ENCODE assay signal across 9 cellular contexts in the genomic region with DNA sequence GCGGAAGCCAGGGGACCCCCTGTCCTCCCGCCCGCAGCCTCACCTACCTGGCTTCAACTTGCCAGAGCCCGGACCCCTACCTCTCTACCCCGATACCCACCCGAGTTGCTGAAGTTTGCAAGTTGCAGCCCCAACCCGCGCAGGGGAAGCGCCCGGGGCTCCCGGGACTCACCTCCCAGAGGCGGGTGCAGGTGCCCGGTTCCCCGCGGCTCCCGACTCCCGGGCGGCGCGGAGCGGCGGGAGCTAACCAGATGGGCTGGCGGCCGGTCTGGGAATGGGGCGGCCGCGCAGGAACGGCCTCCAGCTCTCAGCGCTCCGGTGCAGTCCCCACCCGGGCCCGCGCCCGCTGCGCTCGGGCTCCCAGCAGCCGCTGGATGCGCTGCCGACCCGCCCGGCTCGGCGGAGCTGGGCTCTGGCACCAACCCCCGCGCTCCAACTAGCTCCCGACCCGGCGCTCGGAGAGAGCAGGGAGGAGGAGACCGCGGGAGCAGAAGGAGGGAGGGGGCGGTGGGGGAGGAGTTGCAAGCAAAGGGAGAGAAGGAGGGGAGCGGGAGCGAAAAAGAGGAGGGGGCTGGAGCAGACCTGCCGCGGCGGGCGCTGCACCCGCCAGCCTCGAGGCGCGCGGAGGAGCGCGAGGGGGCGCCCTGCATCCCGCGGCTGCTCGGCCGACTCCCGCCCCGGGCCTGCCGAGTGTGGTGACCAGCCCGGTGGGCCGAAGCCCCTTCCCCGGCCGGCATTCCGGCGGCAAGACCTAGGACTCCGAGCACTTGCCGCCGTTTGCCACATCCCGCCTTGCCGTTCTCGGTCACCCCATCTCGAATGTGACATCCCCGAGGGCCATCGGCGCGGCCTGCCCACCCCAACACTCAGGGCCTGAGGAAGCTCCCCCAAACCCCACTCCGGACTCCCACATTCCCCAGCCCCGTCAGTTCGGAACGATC. TPM values are rescaled to one million over a fixed set of nuclear protein-coding genes. Genes with fewer than 3 reads are reported as not detected.
DNase-seq lines count a peak whose midpoint lies in the region; ATAC-seq and TF ChIP-seq lines count a peak whose summit lies in the region.
"Had no signal": no experiment of that assay in that cellular context is flagged by ENCODE, and none has a peak within 500 bp of the region (broad histone marks: within the 10 kb centered on the region; RNA-seq: fewer than 3 reads in every experiment).

A gene with protein sequence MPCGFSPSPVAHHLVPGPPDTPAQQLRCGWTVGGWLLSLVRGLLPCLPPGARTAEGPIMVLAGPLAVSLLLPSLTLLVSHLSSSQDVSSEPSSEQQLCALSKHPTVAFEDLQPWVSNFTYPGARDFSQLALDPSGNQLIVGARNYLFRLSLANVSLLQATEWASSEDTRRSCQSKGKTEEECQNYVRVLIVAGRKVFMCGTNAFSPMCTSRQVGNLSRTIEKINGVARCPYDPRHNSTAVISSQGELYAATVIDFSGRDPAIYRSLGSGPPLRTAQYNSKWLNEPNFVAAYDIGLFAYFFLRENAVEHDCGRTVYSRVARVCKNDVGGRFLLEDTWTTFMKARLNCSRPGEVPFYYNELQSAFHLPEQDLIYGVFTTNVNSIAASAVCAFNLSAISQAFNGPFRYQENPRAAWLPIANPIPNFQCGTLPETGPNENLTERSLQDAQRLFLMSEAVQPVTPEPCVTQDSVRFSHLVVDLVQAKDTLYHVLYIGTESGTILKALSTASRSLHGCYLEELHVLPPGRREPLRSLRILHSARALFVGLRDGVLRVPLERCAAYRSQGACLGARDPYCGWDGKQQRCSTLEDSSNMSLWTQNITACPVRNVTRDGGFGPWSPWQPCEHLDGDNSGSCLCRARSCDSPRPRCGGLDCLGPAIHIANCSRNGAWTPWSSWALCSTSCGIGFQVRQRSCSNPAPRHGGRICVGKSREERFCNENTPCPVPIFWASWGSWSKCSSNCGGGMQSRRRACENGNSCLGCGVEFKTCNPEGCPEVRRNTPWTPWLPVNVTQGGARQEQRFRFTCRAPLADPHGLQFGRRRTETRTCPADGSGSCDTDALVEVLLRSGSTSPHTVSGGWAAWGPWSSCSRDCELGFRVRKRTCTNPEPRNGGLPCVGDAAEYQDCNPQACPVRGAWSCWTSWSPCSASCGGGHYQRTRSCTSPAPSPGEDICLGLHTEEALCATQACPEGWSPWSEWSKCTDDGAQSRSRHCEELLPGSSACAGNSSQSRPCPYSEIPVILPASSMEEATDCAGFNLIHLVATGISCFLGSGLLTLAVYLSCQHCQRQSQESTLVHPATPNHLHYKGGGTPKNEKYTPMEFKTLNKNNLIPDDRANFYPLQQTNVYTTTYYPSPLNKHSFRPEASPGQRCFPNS (minus strand): TSS at position 472 of the 941 bp plus-strand sequence. CDS start 66,500 bp downstream, outside the sequence.

- no peaks in the 10 kb centered on the region for H4K20me1 ChIP-seq in DND-41 (ENCODE audit: insufficient read depth, low read length)

- no peaks in the 10 kb centered on the region for H3K36me3 Mint-ChIP-seq in activated CD8-positive, alpha-beta memory T cell treated with anti-CD3 and anti-CD28 coated beads, Interleukin-2, amount 10 ng/mL, durations not matched to agents 7 days and 5 days
- H3K36me3 Mint-ChIP-seq in nephron (ENCODE audit: low read depth) = no peaks in the 10 kb centered on the region

- H3K27me3 Mint-ChIP-seq in activated CD8-positive, alpha-beta memory T cell treated with anti-CD3 and anti-CD28 coated beads, Interleukin-2, amount 10 ng/mL, durations not matched to agents 7 days and 5 days = peaks cover 45% of the 10 kb centered on the region
- peaks cover 54% of the 10 kb centered on the region for H3K27me3 Mint-ChIP-seq in nephron (ENCODE audit: low read depth)

- H3K36me3 ChIP-seq in DND-41 (ENCODE audit: insufficient read depth, low read length) = no peaks in the 10 kb centered on the region

- H3K9me3 Mint-ChIP-seq in activated CD8-positive, alpha-beta memory T cell treated with anti-CD3 and anti-CD28 coated beads, Interleukin-2, amount 10 ng/mL, durations not matched to agents 7 days and 5 days (ENCODE audit: low read depth) = no peaks in the 10 kb centered on the region
- H3K9me3 Mint-ChIP-seq in nephron = peaks cover 5% of the 10 kb centered on the region

- no peak within 1 kb of the TSS for H3K9ac ChIP-seq in DND-41 (ENCODE audit: low read depth, low read length)

- DNase-seq in DND-41 = peak; percentile 12
- peak; percentile 32 for DNase-seq in KBM-7
- no peak for DNase-seq in activated CD8-positive, alpha-beta memory T cell treated with anti-CD3 and anti-CD28 coated beads, Interleukin-2, amount 10 ng/mL, durations not matched to agents 7 days and 5 days
- DNase-seq in fibroblast of mammary gland (ENCODE audit: low read depth) = no peak
- no peak for DNase-seq in cerebellar cortex (ENCODE audit: low spot score)

- H3K9me3 ChIP-seq in DND-41 (ENCODE audit: insufficient read depth, low read length, severe bottlenecking) = no peaks in the 10 kb centered on the region

- peak within 1 kb of the TSS; percentile 48 for H3K4me2 ChIP-seq in DND-41 (ENCODE audit: insufficient read depth, low read length)

- ATAC-seq in DND-41 (ENCODE audit: insufficient read depth, low read depth) = peak; percentile 65
- peak; percentile 55 for ATAC-seq in activated CD8-positive, alpha-beta memory T cell treated with anti-CD3 and anti-CD28 coated beads, Interleukin-2, amount 10 ng/mL, durations not matched to agents 7 days and 5 days
- no peak for ATAC-seq in HG03175 (IDR thresholded peaks at IDR 0.05; ENCODE audit: unreplicated experiment)
- ATAC-seq in HG02623 (IDR thresholded peaks at IDR 0.05; ENCODE audit: unreplicated experiment) = no peak

- H3K27me3 ChIP-seq in DND-41 (ENCODE audit: insufficient read depth, low read length, poor library complexity) = peaks cover 83% of the 10 kb centered on the region

- H3K4me3 Mint-ChIP-seq in activated CD8-positive, alpha-beta memory T cell treated with anti-CD3 and anti-CD28 coated beads, Interleukin-2, amount 10 ng/mL, durations not matched to agents 7 days and 5 days = peak within 1 kb of the TSS; percentile 44
- H3K4me3 Mint-ChIP-seq in nephron = peak within 1 kb of the TSS; percentile 84 to 89 (median 88)

- H3K27ac Mint-ChIP-seq in activated CD8-positive, alpha-beta memory T cell treated with anti-CD3 and anti-CD28 coated beads, Interleukin-2, amount 10 ng/mL, durations not matched to agents 7 days and 5 days = no peak within 1 kb of the TSS
- H3K27ac Mint-ChIP-seq in nephron = peak within 1 kb of the TSS; percentile 53 to 84 (median 82)

- peaks cover 12% of the 10 kb centered on the region for H3K4me1 Mint-ChIP-seq in activated CD8-positive, alpha-beta memory T cell treated with anti-CD3 and anti-CD28 coated beads, Interleukin-2, amount 10 ng/mL, durations not matched to agents 7 days and 5 days
- H3K4me1 Mint-ChIP-seq in nephron = peaks cover 28% of the 10 kb centered on the region

- H3K4me3 ChIP-seq in DND-41 (ENCODE audit: low read depth in 1 of 2, low read length in 2 of 2) (no peak within 1 kb of the TSS), fibroblast of mammary gland (ENCODE audit: control insufficient read depth, low read depth, low read length) (peak within 1 kb of the TSS; percentile 43)

- CTCF ChIA-PET in activated CD8-positive, alpha-beta memory T cell treated with anti-CD3 and anti-CD28 coated beads, Interleukin-2, amount 10 ng/mL, durations not matched to agents 7 days and 5 days (lab: Charles Lee) = interaction anchor here (0.5 to 5.7 kb wide), 26 partner anchors 9 to 1488 kb away, joined by 3 to 55 read pairs (median 3); partner anchors contain the start of gene POLQ

- peaks cover 9% of the 10 kb centered on the region for H3K4me1 ChIP-seq in DND-41 (ENCODE audit: insufficient read depth, low read length)

- no peak within 1 kb of the TSS for H2AFZ ChIP-seq in DND-41 (ENCODE audit: low read depth, low read length)

- in situ Hi-C loops in KBM-7 (cut with MboI; ENCODE audit: low pct_unique_long_range_greater_than_20kb, low sequenced_read_pairs) = no loop called here

- H3K79me2 ChIP-seq in DND-41 (ENCODE audit: insufficient read depth, low read length) = no peaks in the 10 kb centered on the region

- no peak within 1 kb of the TSS for H3K27ac ChIP-seq in DND-41 (ENCODE audit: low read length)

- TF ChIP-seq CTCF in DND-41 (IDR thresholded peaks at IDR 0.05; ENCODE audit: borderline replicate concordance, extremely low read depth, low read length, poor library complexity, severe bottlenecking) (peak; percentile 38), fibroblast of mammary gland (conservative IDR thresholded peaks at IDR 0.05; ENCODE audit: control insufficient read depth, insufficient read depth, low read depth, low read length) (no peak), nephron (IDR thresholded peaks at IDR 0.05; ENCODE audit: unreplicated experiment in 3 of 3) (peak; percentile 41 to 61 (median 47))

RNA-seq across cellular contexts. Expression of the gene that starts here (rescaled TPM):
- not detected for total RNA-seq in activated CD8-positive, alpha-beta memory T cell treated with anti-CD3 and anti-CD28 coated beads, Interleukin-2, amount 10 ng/mL, durations not matched to agents 7 days and 5 days
- total RNA-seq: activated CD8-positive, alpha-beta memory T cell treated with anti-CD3 and anti-CD28 coated beads for 36 hours had no signal

Comparison
In these comparisons a context has a peak if more than half of its experiments do, and no peak if none do; other contexts are left out.
1. Peak in ATAC-seq in activated CD8-positive, alpha-beta memory T cell treated with anti-CD3 and anti-CD28 coated beads, Interleukin-2, amount 10 ng/mL, durations not matched to agents 7 days and 5 days; RNA of the gene not detected or under 1 TPM.
2. DNase-seq: peak in DND-41 (single experiment) and KBM-7 (single experiment); none in activated CD8-positive, alpha-beta memory T cell treated with anti-CD3 and anti-CD28 coated beads, Interleukin-2, amount 10 ng/mL, durations not matched to agents 7 days and 5 days (single experiment), fibroblast of mammary gland (single experiment) and cerebellar cortex (single experiment).